Comparison of ENCODE assay signal across 17 cellular contexts in the genomic region with DNA sequence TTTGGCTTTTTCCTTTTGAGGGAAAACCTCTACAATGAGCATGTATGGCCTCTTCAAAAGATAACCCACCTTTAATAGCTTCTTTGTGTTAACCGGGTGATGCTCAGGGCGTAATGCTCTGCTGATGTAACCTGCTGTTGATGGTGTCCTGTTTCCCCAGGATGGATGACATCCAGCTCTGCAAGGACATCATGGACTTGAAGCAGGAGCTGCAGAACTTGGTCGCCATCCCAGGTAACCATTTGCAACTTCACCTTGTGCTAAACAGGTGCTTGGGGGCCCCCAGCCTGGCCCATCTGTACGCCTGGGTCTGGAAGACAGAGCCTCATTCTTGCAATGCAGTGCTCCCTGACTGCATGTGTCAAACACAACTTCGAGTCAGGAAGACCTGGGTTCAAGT.
DNase-seq lines count a peak whose midpoint lies in the region; ATAC-seq and TF ChIP-seq lines count a peak whose summit lies in the region.
"Had no signal": no experiment of that assay in that cellular context is flagged by ENCODE, and none has a peak within 500 bp of the region (broad histone marks: within the 10 kb centered on the region; RNA-seq: fewer than 3 reads in every experiment).

No MANE protein-coding gene starts in this region.

- H3K27ac ChIP-seq in osteoblast (ENCODE audit: low read depth, low read length), result no peak overlapping the region
- peak overlapping the region; percentile 41 for H3K27ac ChIP-seq in psoas muscle
- no peak overlapping the region for H3K27ac ChIP-seq in spleen
- H3K27ac ChIP-seq: BLaER1 had no signal

- H3K4me3 ChIP-seq in osteoblast (ENCODE audit: insufficient read depth, low read length) (no peak overlapping the region), psoas muscle (no peak overlapping the region), spleen (no peak overlapping the region)
- H3K4me3 ChIP-seq: BLaER1 had no signal

- H3K27me3 ChIP-seq in osteoblast (ENCODE audit: insufficient read depth, low read length), result no peaks in the 10 kb centered on the region
- no peaks in the 10 kb centered on the region for H3K27me3 ChIP-seq in psoas muscle (ENCODE audit: insufficient read depth in 3 of 3, low read length in 2 of 3)
- no peaks in the 10 kb centered on the region for H3K27me3 ChIP-seq in spleen (replicated peaks in 1 of 7)
- H3K27me3 ChIP-seq: BE2C, BLaER1 had no signal

- no peak overlapping the region for H2AFZ ChIP-seq in osteoblast (ENCODE audit: low read length)

- intact Hi-C loops in psoas muscle (cut with DNase I) (no loop called here), spleen (cut with DNase I; ENCODE audit: low total_unique reads) (no loop called here)

- peaks cover 12% of the 10 kb centered on the region for H3K4me1 ChIP-seq in osteoblast (ENCODE audit: insufficient read depth, low read length)
- peaks cover 22% of the 10 kb centered on the region for H3K4me1 ChIP-seq in psoas muscle
- peaks cover 0 to 18% (median 7%) of the 10 kb centered on the region in 6 donors for H3K4me1 ChIP-seq in spleen
- H3K4me1 ChIP-seq: BE2C had no signal

- peaks cover 3% of the 10 kb centered on the region for H4K20me1 ChIP-seq in osteoblast (ENCODE audit: insufficient read depth, low read length)
- H4K20me1 ChIP-seq: BLaER1 had no signal

- TF ChIP-seq CTCF in osteoblast (IDR thresholded peaks at IDR 0.05; ENCODE audit: extremely low read depth, low read depth, low read length) (no peak), psoas muscle (IDR thresholded peaks at IDR 0.05) (no peak), spleen (IDR thresholded peaks at IDR 0.05 in 8 of 11, conservative IDR thresholded peaks at IDR 0.05 in 3 of 11) (no peak)

- no peaks in the 10 kb centered on the region for H3K9me3 ChIP-seq in osteoblast (ENCODE audit: low read depth, low read length)
- no peaks in the 10 kb centered on the region for H3K9me3 ChIP-seq in psoas muscle
- peaks cover 0 to 6% (median 0%) of the 10 kb centered on the region in 8 donors for H3K9me3 ChIP-seq in spleen
- H3K9me3 ChIP-seq: BE2C had no signal

- H3K36me3 ChIP-seq in osteoblast (ENCODE audit: insufficient read depth, low read length) (no peaks in the 10 kb centered on the region), psoas muscle (ENCODE audit: insufficient read depth in 1 of 2, low read depth in 1 of 2) (peaks cover 0 to 3% of the 10 kb centered on the region in 2 donors), spleen (no peaks in the 10 kb centered on the region)
- H3K36me3 ChIP-seq: BE2C, BLaER1 had no signal

- ATAC-seq in psoas muscle, result peak; percentile 16 to 46 (median 30)

- no peaks in the 10 kb centered on the region for H3K79me2 ChIP-seq in osteoblast (ENCODE audit: insufficient read depth, low read length)

- 49 to 71% (median 51%) methylated on average over 5 of the region's 5 CpGs for WGBS in psoas muscle, 3 donors
- WGBS in spleen, 5 donors, result 89 to 97% (median 92%) methylated on average over 5 of the region's 5 CpGs

- no peak for TF ChIP-seq POLR2A in spleen (IDR thresholded peaks at IDR 0.05)

- no peak overlapping the region for H3K4me2 ChIP-seq in osteoblast (ENCODE audit: insufficient read depth, low read length)
- H3K4me2 ChIP-seq: BLaER1 had no signal

- DNase-seq in osteoblast (ENCODE audit: insufficient read length, low spot score, missing footprints) (peak; percentile 29), psoas muscle (no peak), spleen (peak; percentile 36), NCI-H146 treated with DMSO at 0.1 percent for 48 hours (lab: John Stamatoyannopoulos, UW; ENCODE audit: unreplicated experiment) (no peak), foreskin melanocyte (no peak)
- DNase-seq: 8988T; ACHN; BE2C; C1 segment of cervical spinal cord; CD4-positive, alpha-beta memory T cell; CD4-positive, CD25-positive, alpha-beta regulatory T cell; CD8-positive, alpha-beta memory T cell; COR-L47; DMS 273 treated with DMSO at 0.1 percent for 48 hours; DMS79 treated with DMSO at 0.1 percent for 48 hours; GF-D8 had no signal

Comparison
In these comparisons a context has a peak if more than half of its experiments do, and no peak if none do; other contexts are left out.
1. DNase-seq: peak in osteoblast (single experiment) and spleen (single experiment); none in psoas muscle (0 of 2), NCI-H146 treated with DMSO at 0.1 percent for 48 hours (single experiment) and foreskin melanocyte (single experiment).